23 cellular contexts compared by ENCODE assay signal in the genomic region with DNA sequence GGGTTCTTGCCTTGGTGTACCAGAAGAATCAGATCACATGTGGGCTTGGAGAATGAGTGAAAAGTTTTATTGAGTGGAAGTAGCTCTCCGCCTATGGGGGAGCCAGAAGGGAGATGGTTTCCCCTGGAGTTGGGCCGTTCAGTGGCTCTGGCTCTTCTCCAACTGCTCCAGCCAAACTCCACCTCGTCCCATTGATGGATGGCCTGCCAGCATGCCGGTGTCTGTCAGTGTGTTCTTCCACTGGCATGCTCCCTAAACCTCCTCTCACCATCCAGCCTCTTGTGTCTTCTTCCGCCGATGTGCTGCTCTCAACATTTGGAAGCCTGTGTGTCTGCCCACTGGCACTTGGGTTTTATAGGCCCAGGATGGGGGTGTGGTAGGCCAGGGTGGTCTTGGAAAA.
"Had no signal": no experiment of that assay in that cellular context is flagged by ENCODE, and none has a peak within 500 bp of the region (broad histone marks: within the 10 kb centered on the region; RNA-seq: fewer than 3 reads in every experiment).

No MANE protein-coding gene starts in this region.

- H3K4me3 Mint-ChIP-seq: immature natural killer cell, mesothelial cell of epicardium, naive B cell had no signal

- H3K4me2 ChIP-seq: hepatocyte had no signal

- H3K9me3 ChIP-seq: left lung, lower lobe of right lung, mucosa of descending colon had no signal

- H3K36me3 ChIP-seq: esophagus muscularis mucosa, gastroesophageal sphincter, heart left ventricle, left lung, lower lobe of right lung had no signal

- H3K27ac ChIP-seq: coronary artery, dorsolateral prefrontal cortex, esophagus muscularis mucosa, foreskin keratinocyte, gastroesophageal sphincter, heart left ventricle, hepatocyte, left lung, lower lobe of right lung had no signal

- H2AFZ ChIP-seq: hepatocyte had no signal

- H3K79me2 ChIP-seq: hepatocyte had no signal

- H3K4me1 ChIP-seq: esophagus muscularis mucosa, foreskin keratinocyte, gastroesophageal sphincter, left lung, lower lobe of right lung had no signal

- H3K4me1 Mint-ChIP-seq: immature natural killer cell, naive B cell had no signal

- H3K36me3 Mint-ChIP-seq: immature natural killer cell, naive B cell had no signal

- H3K4me3 ChIP-seq: coronary artery, dorsolateral prefrontal cortex, esophagus muscularis mucosa, gastroesophageal sphincter, heart left ventricle, hepatocyte, left lung, lower lobe of right lung, mucosa of descending colon had no signal

- DNase-seq: dermis blood vessel endothelial cell; dorsolateral prefrontal cortex; effector CD4-positive, alpha-beta T cell; effector memory CD4-positive, alpha-beta T cell; foreskin keratinocyte; heart left ventricle; hypothalamus; immature natural killer cell; islet precursor cell; kidney; kidney glomerular epithelial cell; left colon; left lung; left ventricle myocardium superior; lower lobe of right lung; mesenchymal stem cell; mucosa of descending colon; naive B cell had no signal

- H3K27ac Mint-ChIP-seq: immature natural killer cell, mesothelial cell of epicardium had no signal

- ATAC-seq: foreskin keratinocyte, gastroesophageal sphincter, heart left ventricle, left colon, left lung, left ventricle myocardium superior, lower lobe of right lung, mucosa of descending colon had no signal

- H3K27me3 ChIP-seq: dorsolateral prefrontal cortex, esophagus muscularis mucosa, hepatocyte, left lung had no signal
